1 cellular context compared by ENCODE assay signal in genomic region chr17:42561908-42562844, GRCh38.
TF ChIP-seq lines count a peak whose summit lies in the region.

TSS of gene COASY (plus strand) at chr17:42562148. CDS start at chr17:42562623, 475 bp downstream.

TF ChIP-seq in HepG2, 621 proteins besides CTCF, POLR2A, EP300 and RAD21 (continued from another document and continues in another):
- TF ChIP-seq SNAPC5 (CRISPR knock-in tag; IDR thresholded peaks at IDR 0.05; ENCODE audit: borderline replicate concordance) = no peak
- TF ChIP-seq ZBTB43 (CRISPR knock-in tag; conservative IDR thresholded peaks at IDR 0.05) = peak; percentile 60
- 0 out of 2 replicates have a peak, but pooled peaks have one; percentile 39 for TF ChIP-seq PCBP1 (IDR thresholded peaks at IDR 0.05; ENCODE audit: borderline replicate concordance, low read depth, low read length)
- no peak for TF ChIP-seq DPF2 (CRISPR knock-in tag; IDR thresholded peaks at IDR 0.05; ENCODE audit: borderline replicate concordance, low read depth)
- peak; percentile 96 for TF ChIP-seq HNRNPLL (IDR thresholded peaks at IDR 0.05; ENCODE audit: low read depth, low read length, poor library complexity, severe bottlenecking)
- TF ChIP-seq ZNF557 (CRISPR knock-in tag; IDR thresholded peaks at IDR 0.05) = no peak
- TF ChIP-seq ZNF713 (CRISPR knock-in tag; IDR thresholded peaks at IDR 0.05) = peak; percentile 75; the same call in 1 of the 2 replicates
- TF ChIP-seq ZNF124 (CRISPR knock-in tag; IDR thresholded peaks at IDR 0.05) = peak; percentile 61; the same call in 1 of the 2 replicates
- TF ChIP-seq EED (CRISPR knock-in tag; IDR thresholded peaks at IDR 0.05) = peak; percentile 49
- TF ChIP-seq ZNF143 (CRISPR knock-in tag; IDR thresholded peaks at IDR 0.05) = peak; percentile 69; the same call in 1 of the 2 replicates
- TF ChIP-seq BORCS8-MEF2B (CRISPR knock-in tag; IDR thresholded peaks at IDR 0.05) = peak; percentile 60; the same call in 1 of the 2 replicates
- TF ChIP-seq GPBP1L1 (CRISPR knock-in tag; IDR thresholded peaks at IDR 0.05) = no peak
- no peak for TF ChIP-seq ZNF878 (CRISPR knock-in tag; IDR thresholded peaks at IDR 0.05)
- TF ChIP-seq TFAP4 (IDR thresholded peaks at IDR 0.05; ENCODE audit: borderline replicate concordance, low read depth) = peak; percentile 75
- no peak for TF ChIP-seq ZNF282 (IDR thresholded peaks at IDR 0.05; ENCODE audit: partially characterized antibody)
- no peak for TF ChIP-seq E2F1 (CRISPR knock-in tag; IDR thresholded peaks at IDR 0.05)
- no peak; the same call in 1 of the 2 replicates for TF ChIP-seq ZNF703 (CRISPR knock-in tag; IDR thresholded peaks at IDR 0.05; ENCODE audit: borderline replicate concordance)
- peak; percentile 87 for TF ChIP-seq CREM (IDR thresholded peaks at IDR 0.05)
- TF ChIP-seq CREM (CRISPR knock-in tag; IDR thresholded peaks at IDR 0.05) = no peak
- peak; percentile 96 for TF ChIP-seq CHCHD3 (CRISPR knock-in tag; IDR thresholded peaks at IDR 0.05)
- TF ChIP-seq ZSCAN31 (CRISPR knock-in tag; IDR thresholded peaks at IDR 0.05; ENCODE audit: low read depth) = 0 out of 2 replicates have a peak, but pooled peaks have one; percentile 39
- TF ChIP-seq IRX3 (CRISPR knock-in tag; IDR thresholded peaks at IDR 0.05; ENCODE audit: borderline replicate concordance, low read depth) = peak; percentile 77; the same call in 1 of the 2 replicates
- no peak for TF ChIP-seq SMARCE1 (IDR thresholded peaks at IDR 0.05; ENCODE audit: borderline replicate concordance)
- TF ChIP-seq SATB2 (CRISPR knock-in tag; IDR thresholded peaks at IDR 0.05) = no peak; the same call in 1 of the 2 replicates
- no peak for TF ChIP-seq HNRNPK (IDR thresholded peaks at IDR 0.05; ENCODE audit: low read depth, low read length, poor library complexity, severe bottlenecking)
- TF ChIP-seq DR1 (CRISPR knock-in tag; IDR thresholded peaks at IDR 0.05) = peak; percentile 71
- peak; percentile 17 for TF ChIP-seq NRL (CRISPR knock-in tag; IDR thresholded peaks at IDR 0.05; ENCODE audit: borderline replicate concordance)
- no peak for TF ChIP-seq SNAPC4 (CRISPR knock-in tag; IDR thresholded peaks at IDR 0.05)
- 0 out of 2 replicates have a peak, but pooled peaks have one; percentile 39 for TF ChIP-seq ZKSCAN1 (IDR thresholded peaks at IDR 0.05; ENCODE audit: low read length)
- no peak for TF ChIP-seq BRD4 (CRISPR knock-in tag; IDR thresholded peaks at IDR 0.05)
- TF ChIP-seq HNRNPL (IDR thresholded peaks at IDR 0.05; ENCODE audit: low read depth, low read length) = peak; percentile 35; the same call in 1 of the 2 replicates
- TF ChIP-seq ZNF773 (CRISPR knock-in tag; IDR thresholded peaks at IDR 0.05; ENCODE audit: borderline replicate concordance) = peak; percentile 90
- TF ChIP-seq NR0B2 (CRISPR knock-in tag; IDR thresholded peaks at IDR 0.05) = no peak
- TF ChIP-seq ZNF441 (CRISPR knock-in tag; IDR thresholded peaks at IDR 0.05; ENCODE audit: borderline replicate concordance) = no peak; the same call in 1 of the 2 replicates
- TF ChIP-seq ZSCAN29 (CRISPR knock-in tag; conservative IDR thresholded peaks at IDR 0.05) = peak; percentile 61; the same call in 1 of the 2 replicates
- 0 out of 2 replicates have a peak, but pooled peaks have one; percentile 82 for TF ChIP-seq RELA (CRISPR knock-in tag; IDR thresholded peaks at IDR 0.05)
- TF ChIP-seq SRY (CRISPR knock-in tag; IDR thresholded peaks at IDR 0.05) = peak; percentile 73
- no peak; the same call in 1 of the 2 replicates for TF ChIP-seq SETDB1 (CRISPR knock-in tag; IDR thresholded peaks at IDR 0.05; ENCODE audit: borderline replicate concordance)
- no peak for TF ChIP-seq CEBPZ (IDR thresholded peaks at IDR 0.05; ENCODE audit: low read length)
- no peak; the same call in 1 of the 2 replicates for TF ChIP-seq ESRRA (CRISPR knock-in tag; IDR thresholded peaks at IDR 0.05; ENCODE audit: low read depth)
- 0 out of 2 replicates have a peak, but pooled peaks have one; percentile 20 for TF ChIP-seq MAZ (IDR thresholded peaks at IDR 0.05; ENCODE audit: borderline replicate concordance, low read depth, low read length)
- peak; percentile 84 for TF ChIP-seq MAZ (CRISPR knock-in tag; IDR thresholded peaks at IDR 0.05; ENCODE audit: low read depth)
- TF ChIP-seq ZNF468 (CRISPR knock-in tag; IDR thresholded peaks at IDR 0.05) = peak; percentile 37; the same call in 1 of the 2 replicates
- peak; percentile 88 for TF ChIP-seq YEATS4 (CRISPR knock-in tag; IDR thresholded peaks at IDR 0.05; ENCODE audit: borderline replicate concordance)
- TF ChIP-seq PCBP2 (optimal IDR thresholded peaks at IDR 0.05; ENCODE audit: low read depth, low read length, poor library complexity, severe bottlenecking) = no peak
- peak; percentile 60; the same call in 1 of the 2 replicates for TF ChIP-seq ZNF614 (CRISPR knock-in tag; IDR thresholded peaks at IDR 0.05; ENCODE audit: borderline replicate concordance)
- TF ChIP-seq ZNF382 (CRISPR knock-in tag; IDR thresholded peaks at IDR 0.05; ENCODE audit: borderline replicate concordance) = no peak
- peak; percentile 87 for TF ChIP-seq ZNF577 (CRISPR knock-in tag; IDR thresholded peaks at IDR 0.05; ENCODE audit: borderline replicate concordance, low read depth)
